ENCODE assay signal across 8 cellular contexts in the genomic region with DNA sequence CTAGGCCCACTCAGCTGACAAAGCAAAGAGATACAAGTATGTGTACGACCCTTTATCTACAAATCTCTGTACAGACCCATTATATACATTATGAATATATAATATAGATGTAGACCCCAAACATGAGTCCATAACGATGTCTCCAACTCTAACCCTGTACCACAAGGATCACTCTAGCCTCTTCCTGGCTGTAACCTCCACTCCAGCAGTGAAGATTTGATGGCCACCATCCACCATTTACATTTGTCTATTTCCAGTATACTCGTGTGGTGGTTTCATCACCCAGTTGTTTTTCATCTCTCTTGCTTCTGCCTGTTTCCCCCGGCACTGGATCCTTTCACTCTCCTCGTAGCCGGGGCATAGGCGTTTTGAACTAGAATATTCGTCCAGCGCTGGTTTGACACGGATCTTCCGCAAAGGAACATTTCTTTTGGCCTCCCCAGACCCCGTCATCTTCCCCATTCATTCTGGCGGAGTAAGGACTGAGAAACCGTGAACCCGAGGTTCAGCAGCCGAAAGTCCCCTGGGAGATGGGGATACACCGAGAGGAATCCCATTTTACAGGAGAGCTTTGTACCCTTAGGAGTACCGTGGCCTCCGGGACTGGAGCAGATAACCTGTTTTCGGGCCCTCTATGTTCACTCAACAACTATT. TPM values are rescaled to one million over a fixed set of nuclear protein-coding genes. Genes with fewer than 3 reads are reported as not detected.
DNase-seq lines count a peak whose midpoint lies in the region; ATAC-seq and TF ChIP-seq lines count a peak whose summit lies in the region.

No MANE protein-coding gene starts in this region.

- intact Hi-C loops in activated B cell treated with CpG ODN at 0.5 μM for 24 hours (cut with micrococcal nuclease): loop anchor here (1.0 kb wide), 2 partner anchors 34 to 189 kb away; no protein-coding TSS in a partner anchor

- CTCF ChIA-PET in activated B cell treated with CpG ODN at 0.5 μM for 24 hours (lab: Charles Lee): interaction anchor here (0.9 to 4.3 kb wide), 4 partner anchors 34 to 129 kb away, joined by 3 to 18 read pairs (median 4); no protein-coding TSS in a partner anchor

- H3K4me1 ChIP-seq in iPS DF 6.9 (ENCODE audit: control insufficient read depth, insufficient read depth, low read length): 0 out of 2 replicates have a peak, but pooled peaks cover 4% of the 10 kb centered on the region

- peak overlapping the region; percentile 89 for H3K4me3 Mint-ChIP-seq in activated B cell treated with CpG ODN at 0.5 μM for 24 hours
- peak overlapping the region; percentile 89 to 93 for H3K4me3 Mint-ChIP-seq in stimulated activated naive B cell treated with anti-CD40 and anti-IgM and Interleukin-4, amounts not matched to agents 10 μg/mL and 1 μg/mL and 100 μg/mL, for 72 hours

- H3K27me3 Mint-ChIP-seq in activated B cell treated with CpG ODN at 0.5 μM for 24 hours: peaks cover 2% of the 10 kb centered on the region
- H3K27me3 Mint-ChIP-seq in stimulated activated naive B cell treated with anti-CD40 and anti-IgM and Interleukin-4, amounts not matched to agents 10 μg/mL and 1 μg/mL and 100 μg/mL, for 72 hours: peaks cover 9 to 19% of the 10 kb centered on the region in 2 donors

- DNase-seq in DMS53 (lab: John Stamatoyannopoulos, UW) (peak; percentile 60), DMS53 treated with DMSO at 0.1 percent for 48 hours (lab: John Stamatoyannopoulos, UW; ENCODE audit: unreplicated experiment) (no peak), activated B cell treated with CpG ODN at 0.5 μM for 24 hours (no peak), iPS DF 6.9 (ENCODE audit: low read depth, low spot score) (no peak), NOMO-1 treated with dmso at 0.1 percent for 144 hours (lab: John Stamatoyannopoulos, UW; ENCODE audit: unreplicated experiment) (no peak)
- no peak for DNase-seq in stimulated activated naive B cell treated with anti-CD40 and anti-IgM and Interleukin-4, amounts not matched to agents 10 μg/mL and 1 μg/mL and 100 μg/mL, for 72 hours

- peaks cover 31% of the 10 kb centered on the region for H3K4me1 Mint-ChIP-seq in activated B cell treated with CpG ODN at 0.5 μM for 24 hours
- peaks cover 23 to 30% of the 10 kb centered on the region in 2 donors for H3K4me1 Mint-ChIP-seq in stimulated activated naive B cell treated with anti-CD40 and anti-IgM and Interleukin-4, amounts not matched to agents 10 μg/mL and 1 μg/mL and 100 μg/mL, for 72 hours

- H3K27ac Mint-ChIP-seq in activated B cell treated with CpG ODN at 0.5 μM for 24 hours: peak overlapping the region; percentile 94
- peak overlapping the region; percentile 96 for H3K27ac Mint-ChIP-seq in stimulated activated naive B cell treated with anti-CD40 and anti-IgM and Interleukin-4, amounts not matched to agents 10 μg/mL and 1 μg/mL and 100 μg/mL, for 72 hours

- H3K9me3 ChIP-seq in iPS DF 6.9 (ENCODE audit: control insufficient read depth, insufficient read depth, low read length): no peaks in the 10 kb centered on the region

- H3K9me3 Mint-ChIP-seq in activated B cell treated with CpG ODN at 0.5 μM for 24 hours: no peaks in the 10 kb centered on the region
- H3K9me3 Mint-ChIP-seq in stimulated activated naive B cell treated with anti-CD40 and anti-IgM and Interleukin-4, amounts not matched to agents 10 μg/mL and 1 μg/mL and 100 μg/mL, for 72 hours: no peaks in the 10 kb centered on the region

- TF ChIP-seq CTCF in activated B cell treated with CpG ODN at 0.5 μM for 24 hours (IDR thresholded peaks at IDR 0.05): no peak

- ATAC-seq in HG02642 (IDR thresholded peaks at IDR 0.05; ENCODE audit: poor library complexity, unreplicated experiment): peak; percentile 11
- ATAC-seq in activated B cell treated with CpG ODN at 0.5 μM for 24 hours (ENCODE audit: low read depth): peak; percentile 1
- ATAC-seq in stimulated activated naive B cell treated with anti-CD40 and anti-IgM and Interleukin-4, amounts not matched to agents 10 μg/mL and 1 μg/mL and 100 μg/mL, for 72 hours (replicated peaks): peak; percentile 0 to 1
- ATAC-seq in HG03045 (IDR thresholded peaks at IDR 0.05; ENCODE audit: unreplicated experiment): no peak

- H3K27me3 ChIP-seq in iPS DF 6.9 (ENCODE audit: control insufficient read depth, insufficient read depth, low read length): no peaks in the 10 kb centered on the region

- POLR2A ChIA-PET in activated B cell treated with CpG ODN at 0.5 μM for 24 hours (lab: Charles Lee): interaction anchor here (0.8 to 4.1 kb wide), 7 partner anchors 13 to 128 kb away, joined by 3 to 101 read pairs (median 9); no protein-coding TSS in a partner anchor

- no CpG with 5 or more reads among the region's 20 CpGs for whole genome bisulfite sequencing in iPS DF 6.9 (ENCODE audit: insufficient coverage, insufficient read length)

- no peak overlapping the region for H3K27ac ChIP-seq in iPS DF 6.9 (ENCODE audit: low read length)

- H3K36me3 ChIP-seq in iPS DF 6.9 (ENCODE audit: control insufficient read depth, insufficient read depth, low read length): no peaks in the 10 kb centered on the region; the same call in 1 of the 2 replicates

- H3K36me3 Mint-ChIP-seq in activated B cell treated with CpG ODN at 0.5 μM for 24 hours (ENCODE audit: low read depth): peaks cover 3% of the 10 kb centered on the region
- H3K36me3 Mint-ChIP-seq in stimulated activated naive B cell treated with anti-CD40 and anti-IgM and Interleukin-4, amounts not matched to agents 10 μg/mL and 1 μg/mL and 100 μg/mL, for 72 hours: peaks cover 0 to 5% of the 10 kb centered on the region in 2 donors

- H3K4me3 ChIP-seq in iPS DF 6.9 (ENCODE audit: low read length): peak overlapping the region; percentile 99; the same call in 1 of the 2 replicates

RNA-seq across cellular contexts. Expression of gene TRIO, which starts 0.8 kb away (rescaled TPM):
- total RNA-seq in activated B cell treated with CpG ODN at 0.5 μM for 24 hours: 191 and 223 TPM in 2 replicates
